ENCODE assay signal across 12 cellular contexts in the genomic region with DNA sequence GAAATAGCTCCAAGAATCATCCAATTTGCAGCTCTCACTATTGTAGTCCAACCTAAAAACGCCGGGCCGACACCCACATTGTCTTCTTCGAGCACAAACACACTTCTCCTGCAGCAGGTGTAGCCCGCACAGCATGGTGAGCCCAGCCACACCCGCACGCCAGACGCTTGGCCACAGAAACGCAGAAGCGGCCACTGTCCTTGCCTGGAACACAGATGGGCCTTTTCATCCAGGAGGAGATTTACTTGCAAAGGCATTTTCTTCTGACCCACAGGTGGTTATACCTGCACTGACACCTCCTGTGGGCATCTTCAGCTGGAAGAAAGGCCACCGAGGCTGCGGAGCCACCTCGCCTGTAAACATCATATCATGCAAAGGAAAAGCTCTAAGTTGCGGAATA.
DNase-seq lines count a peak whose midpoint lies in the region; ATAC-seq and TF ChIP-seq lines count a peak whose summit lies in the region.
"Had no signal": no experiment of that assay in that cellular context is flagged by ENCODE, and none has a peak within 500 bp of the region (broad histone marks: within the 10 kb centered on the region; RNA-seq: fewer than 3 reads in every experiment).

No MANE protein-coding gene starts in this region.

- H3K9me3 ChIP-seq in body of pancreas (no peaks in the 10 kb centered on the region), psoas muscle (no peaks in the 10 kb centered on the region), HAP-1 (no peaks in the 10 kb centered on the region)

- 57 to 66% methylated on average over 14 of the region's 14 CpGs for WGBS in body of pancreas, 2 donors
- WGBS in psoas muscle, 3 donors = 93 to 97% (median 96%) methylated on average over 14 of the region's 14 CpGs

- H3K27ac ChIP-seq in body of pancreas (peak overlapping the region in 3 of 4 donors; percentile 38 to 90 (median 80)), psoas muscle (peak overlapping the region; percentile 46)

- H3K36me3 ChIP-seq in body of pancreas (replicated peaks in 1 of 2; ENCODE audit: insufficient read depth in 1 of 2, low read depth in 2 of 2) (no peaks in the 10 kb centered on the region), psoas muscle (ENCODE audit: insufficient read depth in 1 of 2, low read depth in 1 of 2) (no peaks in the 10 kb centered on the region), HAP-1 (replicated peaks) (no peaks in the 10 kb centered on the region)

- TF ChIP-seq CTCF in body of pancreas (IDR thresholded peaks at IDR 0.05) (no peak), psoas muscle (IDR thresholded peaks at IDR 0.05) (no peak)

- in situ Hi-C loops in HAP-1 (cut with MboI; ENCODE audit: low sequenced_read_pairs) = no loop called here

- ATAC-seq in body of pancreas (no peak), psoas muscle (no peak), left lobe of liver (no peak)

- peaks cover 82% of the 10 kb centered on the region for H3K4me1 ChIP-seq in body of pancreas
- peaks cover 27% of the 10 kb centered on the region for H3K4me1 ChIP-seq in psoas muscle
- peaks cover 13% of the 10 kb centered on the region for H3K4me1 ChIP-seq in HAP-1

- intact Hi-C loops in body of pancreas (cut with DNase I) (no loop called here), psoas muscle (cut with DNase I) (loop anchor here in 1 of 2 donors (5.0 kb wide), 1 partner anchor 34 kb away; no protein-coding TSS in a partner anchor)

- H3K4me3 ChIP-seq in body of pancreas (no peak overlapping the region), psoas muscle (no peak overlapping the region), HAP-1 (no peak overlapping the region)

- no peaks in the 10 kb centered on the region for H3K27me3 ChIP-seq in body of pancreas
- H3K27me3 ChIP-seq in psoas muscle (ENCODE audit: insufficient read depth in 3 of 3, low read length in 2 of 3) = no peaks in the 10 kb centered on the region
- no peaks in the 10 kb centered on the region for H3K27me3 ChIP-seq in HAP-1 (ENCODE audit: low read depth)

- TF ChIP-seq POLR2A in body of pancreas (IDR thresholded peaks at IDR 0.05) = no peak

- DNase-seq in NCI-H748 (lab: John Stamatoyannopoulos, UW; ENCODE audit: unreplicated experiment) (peak; percentile 43), NCI-H748 treated with DMSO at 0.1 percent for 48 hours (lab: John Stamatoyannopoulos, UW) (no peak), NCI-H146 (lab: John Stamatoyannopoulos, UW) (peak; percentile 41), body of pancreas (peak in 1 of 4 donors; percentile 32), psoas muscle (no peak), left lobe of liver (ENCODE audit: low spot score) (no peak), HAP-1 (ENCODE audit: low spot score in 2 of 2) (no peak)
- no peak for DNase-seq in stimulated activated CD4-positive, alpha-beta T cell treated with anti-CD3 and anti-CD28 coated beads, Interleukin-2, amount 100 ng/mL, for 24 hours
- DNase-seq: 8988T; C1 segment of cervical spinal cord; CD4-positive, alpha-beta memory T cell; GF-D8 had no signal

Comparison
In these comparisons a context has a peak if more than half of its experiments do, and no peak if none do; other contexts are left out.
1. DNase-seq: peak in NCI-H748 (single experiment) and NCI-H146 (single experiment); none in NCI-H748 treated with DMSO at 0.1 percent for 48 hours (single experiment), psoas muscle (0 of 2), left lobe of liver (single experiment), stimulated activated CD4-positive, alpha-beta T cell treated with anti-CD3 and anti-CD28 coated beads, Interleukin-2, amount 100 ng/mL, for 24 hours (0 of 2) and HAP-1 (0 of 2).